In the genomic region with DNA sequence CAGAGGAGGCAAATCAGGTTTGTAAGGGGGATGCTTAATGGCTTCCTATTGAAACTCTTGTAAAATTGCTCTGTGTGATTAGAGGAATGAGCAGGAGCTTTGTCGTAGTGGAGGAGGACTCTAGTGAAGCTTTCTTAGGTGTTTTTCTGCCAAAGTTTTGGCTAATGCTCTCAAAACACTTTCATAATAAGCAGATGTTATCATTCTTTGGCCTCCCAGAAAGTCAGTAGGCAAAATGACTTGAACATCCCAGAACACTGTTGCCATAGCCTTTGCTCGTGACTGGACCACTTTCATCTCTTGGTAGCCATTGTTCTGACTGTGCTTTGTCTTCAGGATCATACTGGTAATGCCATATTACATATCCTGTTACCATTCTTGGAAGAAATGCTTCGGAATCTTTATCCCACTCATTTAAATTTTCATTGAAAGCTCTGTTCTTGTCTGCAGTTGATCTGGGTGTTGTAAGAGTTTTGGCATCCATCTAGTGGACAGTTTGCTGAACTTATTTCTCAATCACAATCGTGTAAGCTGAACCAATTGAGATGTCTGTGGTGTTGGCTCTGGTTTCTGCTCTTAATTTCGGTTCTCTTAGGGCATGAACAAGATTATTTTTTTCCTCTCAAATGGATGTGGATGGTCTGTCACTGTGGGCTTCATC, we compare ENCODE assay signal across 14 cellular contexts.
DNase-seq lines count a peak whose midpoint lies in the region; ATAC-seq, FAIRE-seq and TF ChIP-seq lines count a peak whose summit lies in the region.
"Had no signal": no experiment of that assay in that cellular context is flagged by ENCODE, and none has a peak within 500 bp of the region (broad histone marks: within the 10 kb centered on the region; RNA-seq: fewer than 3 reads in every experiment).

No MANE protein-coding gene starts in this region.

- H3K27me3 Mint-ChIP-seq in naive thymus-derived CD8-positive, alpha-beta T cell, result no peaks in the 10 kb centered on the region
- H3K27me3 Mint-ChIP-seq: activated CD4-positive, alpha-beta T cell treated with anti-CD3 and anti-CD28 coated beads, Interleukin-2, amount 10 ng/mL, durations not matched to agents 24 days and 14 days had no signal

- no peak for TF ChIP-seq EP300 in gastroesophageal sphincter (IDR thresholded peaks at IDR 0.05)

- H3K27ac Mint-ChIP-seq in naive thymus-derived CD8-positive, alpha-beta T cell, result no peak overlapping the region
- H3K27ac Mint-ChIP-seq: activated CD4-positive, alpha-beta T cell treated with anti-CD3 and anti-CD28 coated beads, Interleukin-2, amount 10 ng/mL, durations not matched to agents 24 days and 14 days; CD14-positive monocyte had no signal

- peaks cover 28 to 63% (median 40%) of the 10 kb centered on the region in 3 donors for H3K36me3 Mint-ChIP-seq in naive thymus-derived CD8-positive, alpha-beta T cell

- H3K36me3 ChIP-seq in A673 (ENCODE audit: insufficient read depth, low read length, poor library complexity, severe bottlenecking), result no peaks in the 10 kb centered on the region
- peaks cover 8% of the 10 kb centered on the region for H3K36me3 ChIP-seq in OCI-LY3 (replicated peaks; ENCODE audit: low read depth, low read length)
- H3K36me3 ChIP-seq in gastroesophageal sphincter, result no peaks in the 10 kb centered on the region
- H3K36me3 ChIP-seq: colonic mucosa had no signal

- TF ChIP-seq CTCF in A673 (conservative IDR thresholded peaks at IDR 0.05; ENCODE audit: low read depth, low read length) (no peak), OCI-LY3 (IDR thresholded peaks at IDR 0.05; ENCODE audit: low read depth, low read length) (peak; percentile 12; the same call in 1 of the 2 replicates), gastroesophageal sphincter (IDR thresholded peaks at IDR 0.05) (peak in 2 of 4 experiments; percentile 15 to 27)

- H3K4me1 ChIP-seq in A673 (ENCODE audit: insufficient read depth, low read length, poor library complexity, severe bottlenecking) (no peaks in the 10 kb centered on the region), OCI-LY3 (ENCODE audit: low read length) (peaks cover 18% of the 10 kb centered on the region), gastroesophageal sphincter (peaks cover 0 to 6% (median 0%) of the 10 kb centered on the region in 3 donors)
- H3K4me1 ChIP-seq: colonic mucosa had no signal

- H3K9me3 Mint-ChIP-seq in naive thymus-derived CD8-positive, alpha-beta T cell, result peaks cover 17 to 57% (median 30%) of the 10 kb centered on the region in 9 donors

- H3K4me3 ChIP-seq in A673 (ENCODE audit: low read depth, low read length, poor library complexity, severe bottlenecking) (no peak overlapping the region), OCI-LY3 (ENCODE audit: low read length) (no peak overlapping the region), gastroesophageal sphincter (no peak overlapping the region)
- H3K4me3 ChIP-seq: colonic mucosa had no signal

- no peaks in the 10 kb centered on the region for H4K20me1 ChIP-seq in OCI-LY3 (ENCODE audit: insufficient read depth, low read length)

- H3K27ac ChIP-seq in A673 (ENCODE audit: low read depth, low read length, poor library complexity, severe bottlenecking) (no peak overlapping the region), OCI-LY3 (ENCODE audit: low read length) (no peak overlapping the region), gastroesophageal sphincter (peak overlapping the region in 3 of 4 donors; percentile 3 to 24 (median 4))
- H3K27ac ChIP-seq: colonic mucosa had no signal

- WGBS in gastroesophageal sphincter (ENCODE audit: low coverage in 1 of 2), 2 donors, result 70 to 94% methylated on average over 3 to 5 of the region's 5 CpGs

- CTCF ChIA-PET in A673 (lab: Charles Lee), result no interaction called here

- H2AFZ ChIP-seq in OCI-LY3 (ENCODE audit: low read depth, low read length), result no peak overlapping the region

- H3K27me3 ChIP-seq in A673 (replicated peaks; ENCODE audit: insufficient read depth, low read depth, low read length, poor library complexity), result no peaks in the 10 kb centered on the region
- no peaks in the 10 kb centered on the region for H3K27me3 ChIP-seq in OCI-LY3 (ENCODE audit: low read depth, low read length)
- no peaks in the 10 kb centered on the region for H3K27me3 ChIP-seq in gastroesophageal sphincter
- H3K27me3 ChIP-seq: colonic mucosa had no signal

- DNase-seq in A673 (ENCODE audit: low spot score) (peak; percentile 11), GM12891 (ENCODE audit: insufficient read length, low spot score) (no peak), DMS114 treated with DMSO at 0.1 percent for 48 hours (lab: John Stamatoyannopoulos, UW; ENCODE audit: unreplicated experiment) (no peak), anterior cingulate cortex (lab: John Stamatoyannopoulos, UW) (no peak)
- no peak for DNase-seq in naive thymus-derived CD8-positive, alpha-beta T cell
- DNase-seq: activated CD4-positive, alpha-beta T cell treated with anti-CD3 and anti-CD28 coated beads, Interleukin-2, amount 10 ng/mL, durations not matched to agents 24 days and 14 days; activated naive CD4-positive, alpha-beta T cell treated with Interleukin-2 at 50 U/mL for 16 hours; colonic mucosa; mammary epithelial cell; NCI-H82 had no signal

- H3K9me3 ChIP-seq in A673 (ENCODE audit: low read depth, low read length, poor library complexity, severe bottlenecking) (peaks cover 10% of the 10 kb centered on the region), OCI-LY3 (ENCODE audit: insufficient read depth, low read length) (peaks cover 6% of the 10 kb centered on the region; the same call in 1 of the 2 replicates), gastroesophageal sphincter (peaks cover 0 to 15% (median 0%) of the 10 kb centered on the region in 3 donors)
- H3K9me3 ChIP-seq: colonic mucosa had no signal

- H3K9ac ChIP-seq in OCI-LY3 (ENCODE audit: low read length), result no peak overlapping the region

- BruUV-seq in A673 (replicated peaks; lab: Mats Ljungman, UMichigan), result no TSS peak

- no peak for TF ChIP-seq POLR2A in GM12891 (IDR thresholded peaks at IDR 0.05; ENCODE audit: low read depth, low read length)
- TF ChIP-seq POLR2A in gastroesophageal sphincter (IDR thresholded peaks at IDR 0.05), result no peak

- ATAC-seq in gastroesophageal sphincter, result peak; percentile 75
- ATAC-seq in HG03457 (IDR thresholded peaks at IDR 0.05; ENCODE audit: unreplicated experiment), result no peak
- ATAC-seq in naive thymus-derived CD8-positive, alpha-beta T cell, result no peak

- POLR2A ChIA-PET in A673 (lab: Charles Lee; ENCODE audit: low non-redundant PET), result no interaction called here
- POLR2A ChIA-PET in naive thymus-derived CD8-positive, alpha-beta T cell (lab: Charles Lee), result no interaction called here

- H3K4me1 Mint-ChIP-seq in naive thymus-derived CD8-positive, alpha-beta T cell, result peaks cover 0 to 2% (median 0%) of the 10 kb centered on the region in 4 donors
- H3K4me1 Mint-ChIP-seq: activated CD4-positive, alpha-beta T cell treated with anti-CD3 and anti-CD28 coated beads, Interleukin-2, amount 10 ng/mL, durations not matched to agents 24 days and 14 days; CD14-positive monocyte had no signal

- H3K4me2 ChIP-seq in OCI-LY3 (ENCODE audit: low read length), result no peak overlapping the region; the same call in 1 of the 2 replicates

- FAIRE-seq in GM12891 (lab: Jason Lieb, UNC), result peak; percentile 13

- no peak overlapping the region for H3K4me3 Mint-ChIP-seq in naive thymus-derived CD8-positive, alpha-beta T cell
- H3K4me3 Mint-ChIP-seq: activated CD4-positive, alpha-beta T cell treated with anti-CD3 and anti-CD28 coated beads, Interleukin-2, amount 10 ng/mL, durations not matched to agents 24 days and 14 days; CD14-positive monocyte had no signal

- H3K79me2 ChIP-seq in OCI-LY3 (ENCODE audit: low read length), result no peaks in the 10 kb centered on the region

- intact Hi-C loops in A673 (cut with micrococcal nuclease; ENCODE audit: unreplicated experiment), result no loop called here

TF ChIP-seq in GM12891, 5 proteins besides CTCF, POLR2A, EP300 and RAD21:
- TF ChIP-seq POU2F2 (IDR thresholded peaks at IDR 0.05; ENCODE audit: low read depth, low read length), result no peak
- TF ChIP-seq PAX5 (IDR thresholded peaks at IDR 0.05; ENCODE audit: insufficient read depth, low read length, severe bottlenecking), result no peak

Comparison
In these comparisons a context has a peak if more than half of its experiments do, and no peak if none do; other contexts are left out.
1. H3K27ac ChIP-seq: peak in gastroesophageal sphincter (3 of 4); none in A673 (single experiment) and OCI-LY3 (single experiment).